In the genomic region with DNA sequence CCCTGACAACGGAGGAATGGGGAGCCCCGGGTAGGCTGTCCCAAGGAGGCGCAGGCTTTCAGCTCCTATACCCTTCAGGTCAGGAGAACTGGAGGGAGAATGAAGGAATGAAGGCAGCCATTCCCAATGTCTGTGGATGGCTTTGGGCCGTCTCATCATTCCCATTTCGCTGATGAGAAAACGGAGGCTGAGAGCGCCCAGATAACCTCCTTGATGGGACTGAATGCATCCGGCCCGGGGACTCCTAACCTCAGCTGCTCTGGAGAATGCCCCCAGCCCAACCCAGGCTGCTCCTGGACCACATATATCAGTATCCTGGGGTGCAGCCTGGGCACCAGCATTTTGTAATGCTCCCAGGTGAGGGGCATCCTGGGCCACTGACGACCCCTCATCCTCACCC, we compare ENCODE assay signal across 18 cellular contexts. TPM values are rescaled to one million over a fixed set of nuclear protein-coding genes. Genes with fewer than 3 reads are reported as not detected.
A peak's percentile ranks its signal among the peaks of the same experiment; 100 is the strongest.
DNase-seq lines count a peak whose midpoint lies in the region; ATAC-seq and TF ChIP-seq lines count a peak whose summit lies in the region.
"Had no signal": no experiment of that assay in that cellular context is flagged by ENCODE, and none has a peak within 500 bp of the region (broad histone marks: within the 10 kb centered on the region; RNA-seq: fewer than 3 reads in every experiment).

No MANE protein-coding gene starts in this region.

- H3K27ac Mint-ChIP-seq in activated CD8-positive, alpha-beta T cell treated with anti-CD3 and anti-CD28 coated beads, Interleukin-2, amount 10 ng/mL, durations not matched to agents 7 days and 5 days: no peak overlapping the region
- no peak overlapping the region for H3K27ac Mint-ChIP-seq in activated CD8-positive, alpha-beta T cell treated with anti-CD3 and anti-CD28 coated beads for 36 hours
- H3K27ac Mint-ChIP-seq: CD14-positive monocyte had no signal

- in situ Hi-C loops in transverse colon (cut with MboI; ENCODE audit: low pct_ligation_motif_present in 1 of 4, low pct_unique_long_range_greater_than_20kb in 1 of 4, low sequenced_read_pairs in 3 of 4): no loop called here

- POLR2A ChIA-PET in activated CD8-positive, alpha-beta T cell treated with anti-CD3 and anti-CD28 coated beads, Interleukin-2, amount 10 ng/mL, durations not matched to agents 7 days and 5 days (lab: Charles Lee): no interaction called here
- POLR2A ChIA-PET in activated CD8-positive, alpha-beta T cell treated with anti-CD3 and anti-CD28 coated beads for 36 hours (lab: Charles Lee): no interaction called here

- no peaks in the 10 kb centered on the region for H3K36me3 Mint-ChIP-seq in activated CD8-positive, alpha-beta T cell treated with anti-CD3 and anti-CD28 coated beads, Interleukin-2, amount 10 ng/mL, durations not matched to agents 7 days and 5 days (ENCODE audit: low read depth)
- no peaks in the 10 kb centered on the region for H3K36me3 Mint-ChIP-seq in activated CD8-positive, alpha-beta T cell treated with anti-CD3 and anti-CD28 coated beads for 36 hours (ENCODE audit: low read depth)

- H3K27ac ChIP-seq in dorsolateral prefrontal cortex (peak overlapping the region in 40 of 59 donors; percentile 5 to 98 (median 92)), neuronal stem cell (replicated peaks; ENCODE audit: low read length) (no peak overlapping the region), transverse colon (peak overlapping the region; percentile 67 to 80 (median 74))
- H3K27ac ChIP-seq: GM23248, HL-60 had no signal

- H3K9me3 Mint-ChIP-seq in activated CD8-positive, alpha-beta T cell treated with anti-CD3 and anti-CD28 coated beads, Interleukin-2, amount 10 ng/mL, durations not matched to agents 7 days and 5 days (ENCODE audit: insufficient read depth): peaks cover 8% of the 10 kb centered on the region
- peaks cover 4% of the 10 kb centered on the region for H3K9me3 Mint-ChIP-seq in activated CD8-positive, alpha-beta T cell treated with anti-CD3 and anti-CD28 coated beads for 36 hours

- ATAC-seq in activated CD8-positive, alpha-beta T cell treated with anti-CD3 and anti-CD28 coated beads, Interleukin-2, amount 10 ng/mL, durations not matched to agents 7 days and 5 days: peak; percentile 23
- no peak for ATAC-seq in activated CD8-positive, alpha-beta T cell treated with anti-CD3 and anti-CD28 coated beads for 36 hours
- no peak for ATAC-seq in HG03354 (IDR thresholded peaks at IDR 0.05; ENCODE audit: poor library complexity, severe bottlenecking, unreplicated experiment)
- no peak for ATAC-seq in HG02678 (IDR thresholded peaks at IDR 0.05; ENCODE audit: unreplicated experiment)

- no peak overlapping the region for H3K14ac ChIP-seq in neuronal stem cell (ENCODE audit: low read length)

- H3K27me3 ChIP-seq in dorsolateral prefrontal cortex (no peaks in the 10 kb centered on the region), neuronal stem cell (ENCODE audit: control insufficient read depth in 3 of 3, insufficient read depth in 3 of 3, low read depth in 1 of 3, low read length in 3 of 3) (no peaks in the 10 kb centered on the region), transverse colon (peaks cover 4% of the 10 kb centered on the region)

- WGBS in neuronal stem cell (ENCODE audit: extremely low coverage in 2 of 2, insufficient read length in 2 of 2, insufficient replicate concordance in 1 of 2), 2 donors: no CpG with 5 or more reads among the region's 10 CpGs
- 88 to 90% methylated on average over 2 to 10 of the region's 10 CpGs for WGBS in transverse colon (ENCODE audit: low coverage in 1 of 2), 2 donors

- no peak overlapping the region for H2AFZ ChIP-seq in neuronal stem cell (ENCODE audit: low read length)
- H2AFZ ChIP-seq: GM23248 had no signal

- no peak for TF ChIP-seq EP300 in transverse colon (IDR thresholded peaks at IDR 0.05; ENCODE audit: low read depth)

- H2AK5ac ChIP-seq in neuronal stem cell (ENCODE audit: low read depth, low read length): peak overlapping the region; percentile 58

- H4K91ac ChIP-seq in neuronal stem cell (ENCODE audit: low read depth, low read length, poor library complexity): no peak overlapping the region

- TF ChIP-seq CTCF in activated CD8-positive, alpha-beta T cell treated with anti-CD3 and anti-CD28 coated beads for 36 hours (IDR thresholded peaks at IDR 0.05): no peak
- TF ChIP-seq CTCF in dorsolateral prefrontal cortex (IDR thresholded peaks at IDR 0.05 in 54 of 56, conservative IDR thresholded peaks at IDR 0.05 in 2 of 56; ENCODE audit: low read depth in 1 of 56, partially characterized antibody in 56 of 56): no peak
- TF ChIP-seq CTCF in transverse colon (IDR thresholded peaks at IDR 0.05): no peak

- no peak for DNase-seq in activated CD8-positive, alpha-beta T cell treated with anti-CD3 and anti-CD28 coated beads, Interleukin-2, amount 10 ng/mL, durations not matched to agents 7 days and 5 days
- no peak for DNase-seq in activated CD8-positive, alpha-beta T cell treated with anti-CD3 and anti-CD28 coated beads for 36 hours
- DNase-seq in dorsolateral prefrontal cortex (peak in 1 of 10 donors; percentile 35), neuronal stem cell (ENCODE audit: low spot score) (no peak), transverse colon (no peak), superior temporal gyrus (ENCODE audit: extremely low spot score) (no peak)
- DNase-seq: 8988T, Caco-2, GM23248, KBM-7, NCI-H1436 treated with DMSO at 0.1 percent for 48 hours, NCI-H2081 treated with DMSO at 0.1 percent for 48 hours, NCI-H524 had no signal

- CTCF ChIA-PET in activated CD8-positive, alpha-beta T cell treated with anti-CD3 and anti-CD28 coated beads, Interleukin-2, amount 10 ng/mL, durations not matched to agents 7 days and 5 days (lab: Charles Lee): no interaction called here
- CTCF ChIA-PET in activated CD8-positive, alpha-beta T cell treated with anti-CD3 and anti-CD28 coated beads for 36 hours (lab: Charles Lee): interaction anchor here (1.2 to 2.1 kb wide), 2 partner anchors 27 to 47 kb away, joined by 3 to 7 read pairs; no protein-coding TSS in a partner anchor

- no peak for TF ChIP-seq POLR2A in transverse colon (IDR thresholded peaks at IDR 0.05)

- H3K4me3 Mint-ChIP-seq in activated CD8-positive, alpha-beta T cell treated with anti-CD3 and anti-CD28 coated beads, Interleukin-2, amount 10 ng/mL, durations not matched to agents 7 days and 5 days: no peak overlapping the region
- no peak overlapping the region for H3K4me3 Mint-ChIP-seq in activated CD8-positive, alpha-beta T cell treated with anti-CD3 and anti-CD28 coated beads for 36 hours
- H3K4me3 Mint-ChIP-seq: CD14-positive monocyte had no signal

- peak overlapping the region; percentile 19 for H2BK15ac ChIP-seq in neuronal stem cell (ENCODE audit: low read length)

- H2BK12ac ChIP-seq in neuronal stem cell (ENCODE audit: low read length): no peak overlapping the region

- no peak overlapping the region for H4K8ac ChIP-seq in neuronal stem cell (ENCODE audit: low read depth, low read length)

- peak overlapping the region; percentile 21 for H2BK5ac ChIP-seq in neuronal stem cell (ENCODE audit: low read length)

- H3K18ac ChIP-seq in neuronal stem cell (ENCODE audit: low read length): no peak overlapping the region

- intact Hi-C loops in activated CD8-positive, alpha-beta T cell treated with anti-CD3 and anti-CD28 coated beads for 36 hours (cut with micrococcal nuclease): no loop called here
- intact Hi-C loops in dorsolateral prefrontal cortex (cut with DNase I): loop anchor here in 1 of 2 donors (5.0 kb wide), 1 partner anchor 45 kb away; no protein-coding TSS in a partner anchor
- intact Hi-C loops in transverse colon (cut with DNase I; ENCODE audit: low total_unique reads): no loop called here

- H3K36me3 ChIP-seq in neuronal stem cell (replicated peaks in 1 of 2; ENCODE audit: control insufficient read depth in 2 of 2, insufficient read depth in 2 of 2, low read length in 2 of 2): no peaks in the 10 kb centered on the region
- no peaks in the 10 kb centered on the region for H3K36me3 ChIP-seq in transverse colon

- no peak overlapping the region for H2BK120ac ChIP-seq in neuronal stem cell (ENCODE audit: low read depth, low read length)

- H3K9ac ChIP-seq in neuronal stem cell (ENCODE audit: low read depth, low read length, poor library complexity): no peak overlapping the region
- H3K9ac ChIP-seq: GM23248 had no signal

- H3K4me1 ChIP-seq in neuronal stem cell (ENCODE audit: control insufficient read depth in 2 of 2, insufficient read depth in 1 of 2, low read depth in 1 of 2, low read length in 2 of 2): peaks cover 22 to 40% of the 10 kb centered on the region in 2 donors
- peaks cover 0 to 11% (median 5%) of the 10 kb centered on the region in 4 donors for H3K4me1 ChIP-seq in transverse colon
- H3K4me1 ChIP-seq: Caco-2 had no signal

- H3K23ac ChIP-seq in neuronal stem cell (ENCODE audit: low read depth, low read length, poor library complexity): no peak overlapping the region

- H3K4me2 ChIP-seq in neuronal stem cell (ENCODE audit: insufficient read depth, low read length, poor library complexity, severe bottlenecking): no peak overlapping the region

- no peaks in the 10 kb centered on the region for H3K4me1 Mint-ChIP-seq in activated CD8-positive, alpha-beta T cell treated with anti-CD3 and anti-CD28 coated beads, Interleukin-2, amount 10 ng/mL, durations not matched to agents 7 days and 5 days (ENCODE audit: low read depth)
- no peaks in the 10 kb centered on the region for H3K4me1 Mint-ChIP-seq in activated CD8-positive, alpha-beta T cell treated with anti-CD3 and anti-CD28 coated beads for 36 hours (ENCODE audit: low read depth)

- H3K4me3 ChIP-seq in dorsolateral prefrontal cortex (no peak overlapping the region), neuronal stem cell (ENCODE audit: low read length in 2 of 2) (no peak overlapping the region), transverse colon (no peak overlapping the region)
- H3K4me3 ChIP-seq: GM23248 had no signal

- no peak overlapping the region for H3K4ac ChIP-seq in neuronal stem cell (ENCODE audit: low read length)

- H3K9me3 ChIP-seq in neuronal stem cell (replicated peaks in 1 of 2; ENCODE audit: control insufficient read depth in 2 of 2, insufficient read depth in 1 of 2, low read depth in 1 of 2, low read length in 2 of 2) (peaks cover 0 to 5% of the 10 kb centered on the region in 2 donors), transverse colon (no peaks in the 10 kb centered on the region)

- H3K27me3 Mint-ChIP-seq in activated CD8-positive, alpha-beta T cell treated with anti-CD3 and anti-CD28 coated beads, Interleukin-2, amount 10 ng/mL, durations not matched to agents 7 days and 5 days (ENCODE audit: low read depth): no peaks in the 10 kb centered on the region
- H3K27me3 Mint-ChIP-seq in activated CD8-positive, alpha-beta T cell treated with anti-CD3 and anti-CD28 coated beads for 36 hours: no peaks in the 10 kb centered on the region

- no peaks in the 10 kb centered on the region for H3K79me1 ChIP-seq in neuronal stem cell (ENCODE audit: low read depth, low read length)

RNA-seq across cellular contexts. Expression of gene RNU6ATAC, which starts 52.6 kb away (rescaled TPM):
- 10 to 100 TPM; 13.7 to 50.1 TPM for total RNA-seq in activated CD8-positive, alpha-beta T cell treated with anti-CD3 and anti-CD28 coated beads, Interleukin-2, amount 10 ng/mL, durations not matched to agents 7 days and 5 days
- 10 to 100 TPM; 17.5 to 26.8 TPM for total RNA-seq in activated CD8-positive, alpha-beta T cell treated with anti-CD3 and anti-CD28 coated beads for 36 hours
- total RNA-seq in dorsolateral prefrontal cortex (100 to 1,000 TPM in 83 of 120 experiments, 10 to 100 TPM in 37; 25.4 to 362 (median 132) TPM), transverse colon (not detected)
- polyA plus RNA-seq in neuronal stem cell (2013, experiment 1 of 2): not detected
- not detected for polyA plus RNA-seq in neuronal stem cell (2013, experiment 2 of 2)
- total RNA-seq: GM23248, RPMI7951 had no signal
- polyA plus RNA-seq: CD14-positive monocyte, GM23248 had no signal

Comparison
In these comparisons a context has a peak if more than half of its experiments do, and no peak if none do; other contexts are left out.
1. RNA of gene RNU6ATAC, which starts 52.6 kb away (total RNA-seq): 25.4 to 362 TPM in dorsolateral prefrontal cortex, 13.7 to 50.1 TPM in activated CD8-positive, alpha-beta T cell treated with anti-CD3 and anti-CD28 coated beads, Interleukin-2, amount 10 ng/mL, durations not matched to agents 7 days and 5 days and 17.5 to 26.8 TPM in activated CD8-positive, alpha-beta T cell treated with anti-CD3 and anti-CD28 coated beads for 36 hours; not detected in transverse colon; every median in the first group is over 10 times any median in the second.